Comparison of ENCODE assay signal across 8 cellular contexts in genomic region chr1:38046333-38046883, GRCh38. TPM values are rescaled to one million over a fixed set of nuclear protein-coding genes. Genes with fewer than 3 reads are reported as not detected.
A peak's percentile ranks its signal among the peaks of the same experiment; 100 is the strongest.
DNase-seq lines count a peak whose midpoint lies in the region; ATAC-seq and TF ChIP-seq lines count a peak whose summit lies in the region.

Gene POU3F1 (minus strand): TSS chr1:38046793. CDS start chr1:38046743, 50 bp downstream.

- no peak for DNase-seq in activated CD8-positive, alpha-beta memory T cell treated with anti-CD3 and anti-CD28 coated beads, Interleukin-2, amount 10 ng/mL, durations not matched to agents 7 days and 5 days
- no peak for DNase-seq in activated CD8-positive, alpha-beta memory T cell treated with anti-CD3 and anti-CD28 coated beads, Interleukin-2, amount 50 U/mL, for 48 hours
- DNase-seq in cardiac fibroblast (ENCODE audit: low read depth in 2 of 2) (no peak), DMS153 (lab: John Stamatoyannopoulos, UW) (no peak), NCI-H2081 (lab: John Stamatoyannopoulos, UW) (no peak), iPS-NIHi11 (ENCODE audit: low spot score) (no peak)

- peaks cover 17% of the 10 kb centered on the region for H3K4me1 ChIP-seq in muscle layer of colon (ENCODE audit: insufficient read depth, low read length)

- no peaks in the 10 kb centered on the region for H3K36me3 ChIP-seq in muscle layer of colon (ENCODE audit: insufficient read depth, low read length)

- peak within 1 kb of the TSS; percentile 57 for H3K4me3 Mint-ChIP-seq in activated CD8-positive, alpha-beta memory T cell treated with anti-CD3 and anti-CD28 coated beads, Interleukin-2, amount 10 ng/mL, durations not matched to agents 7 days and 5 days
- H3K4me3 Mint-ChIP-seq in IgD-negative memory B cell = peak within 1 kb of the TSS; percentile 74 to 89 (median 82)

- no peak within 1 kb of the TSS for H3K9ac ChIP-seq in muscle layer of colon (ENCODE audit: low read length)

- peaks cover 9% of the 10 kb centered on the region for H3K4me1 Mint-ChIP-seq in activated CD8-positive, alpha-beta memory T cell treated with anti-CD3 and anti-CD28 coated beads, Interleukin-2, amount 10 ng/mL, durations not matched to agents 7 days and 5 days
- H3K4me1 Mint-ChIP-seq in IgD-negative memory B cell = peaks cover 3 to 11% (median 5%) of the 10 kb centered on the region in 3 donors

- H3K9me3 Mint-ChIP-seq in activated CD8-positive, alpha-beta memory T cell treated with anti-CD3 and anti-CD28 coated beads, Interleukin-2, amount 10 ng/mL, durations not matched to agents 7 days and 5 days (ENCODE audit: low read depth) = no peaks in the 10 kb centered on the region
- H3K9me3 Mint-ChIP-seq in IgD-negative memory B cell = peaks cover 0 to 1% (median 0%) of the 10 kb centered on the region in 3 donors

- H3K4me3 ChIP-seq in cardiac fibroblast (replicated peaks in 1 of 2; ENCODE audit: low read depth in 2 of 2, low read length in 2 of 2) (peak within 1 kb of the TSS; percentile 47 to 57), muscle layer of colon (ENCODE audit: low read depth in 1 of 2, low read length in 2 of 2) (peak within 1 kb of the TSS; percentile 47 to 50)

- CTCF ChIA-PET in activated CD8-positive, alpha-beta memory T cell treated with anti-CD3 and anti-CD28 coated beads, Interleukin-2, amount 10 ng/mL, durations not matched to agents 7 days and 5 days (lab: Charles Lee) = interaction anchor here (0.6 to 1.1 kb wide), 3 partner anchors 13 to 20 kb away, joined by 3 to 4 read pairs (median 3); no protein-coding TSS in a partner anchor

- no peak within 1 kb of the TSS for H3K27ac Mint-ChIP-seq in activated CD8-positive, alpha-beta memory T cell treated with anti-CD3 and anti-CD28 coated beads, Interleukin-2, amount 10 ng/mL, durations not matched to agents 7 days and 5 days
- peak within 1 kb of the TSS; percentile 78 to 81 (median 80) for H3K27ac Mint-ChIP-seq in IgD-negative memory B cell

- no peak for TF ChIP-seq CTCF in cardiac fibroblast (IDR thresholded peaks at IDR 0.05; ENCODE audit: low read depth, low read length)

- H3K9me3 ChIP-seq in muscle layer of colon (ENCODE audit: low read length) = peaks cover 6% of the 10 kb centered on the region

- H3K27me3 Mint-ChIP-seq in activated CD8-positive, alpha-beta memory T cell treated with anti-CD3 and anti-CD28 coated beads, Interleukin-2, amount 10 ng/mL, durations not matched to agents 7 days and 5 days = peaks cover 55% of the 10 kb centered on the region
- peaks cover 29% of the 10 kb centered on the region for H3K27me3 Mint-ChIP-seq in IgD-negative memory B cell

- peak within 1 kb of the TSS; percentile 50 for H3K27ac ChIP-seq in muscle layer of colon (ENCODE audit: low read depth, low read length)

- peak; percentile 25 for ATAC-seq in activated CD8-positive, alpha-beta memory T cell treated with anti-CD3 and anti-CD28 coated beads, Interleukin-2, amount 10 ng/mL, durations not matched to agents 7 days and 5 days

- no peaks in the 10 kb centered on the region for H3K36me3 Mint-ChIP-seq in activated CD8-positive, alpha-beta memory T cell treated with anti-CD3 and anti-CD28 coated beads, Interleukin-2, amount 10 ng/mL, durations not matched to agents 7 days and 5 days
- no peaks in the 10 kb centered on the region for H3K36me3 Mint-ChIP-seq in IgD-negative memory B cell

- peaks cover 40 to 48% of the 10 kb centered on the region in 2 donors for H3K27me3 ChIP-seq in muscle layer of colon (ENCODE audit: control insufficient read depth in 1 of 2, insufficient read depth in 2 of 2, low read length in 2 of 2)

RNA-seq across cellular contexts. Expression of gene POU3F1, which starts in this region (rescaled TPM):
- total RNA-seq in activated CD8-positive, alpha-beta memory T cell treated with anti-CD3 and anti-CD28 coated beads, Interleukin-2, amount 10 ng/mL, durations not matched to agents 7 days and 5 days = under 1 TPM in 1 of 2 experiments, not detected in 1; 0.09 TPM
- not detected for polyA plus RNA-seq in IgD-negative memory B cell

Comparison
In these comparisons a context has a peak if more than half of its experiments do, and no peak if none do; other contexts are left out.
1. Peak in ATAC-seq in activated CD8-positive, alpha-beta memory T cell treated with anti-CD3 and anti-CD28 coated beads, Interleukin-2, amount 10 ng/mL, durations not matched to agents 7 days and 5 days; RNA of the gene not detected or under 1 TPM.